ENCODE assay signal across 9 cellular contexts in the genomic region with DNA sequence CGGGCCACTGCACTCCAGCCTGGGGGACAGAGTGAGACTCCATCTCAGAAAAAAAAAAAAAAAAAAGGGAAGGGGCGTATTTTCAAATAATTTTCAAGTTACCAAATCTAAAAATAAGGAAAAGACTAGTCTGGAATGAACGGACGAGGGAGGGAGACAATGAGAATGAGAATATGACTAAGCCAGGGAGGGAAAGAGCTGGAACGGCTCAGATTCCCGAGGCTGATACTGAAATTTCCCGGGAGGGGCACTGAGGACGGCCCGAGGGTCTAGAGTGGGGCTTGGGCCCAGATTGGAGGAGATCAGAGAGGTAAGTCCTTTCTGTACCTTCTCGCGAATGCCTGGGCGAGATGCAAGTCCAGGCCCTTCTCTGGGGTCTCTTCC. TPM values are rescaled to one million over a fixed set of nuclear protein-coding genes. Genes with fewer than 3 reads are reported as not detected.
DNase-seq lines count a peak whose midpoint lies in the region; ATAC-seq lines count a peak whose summit lies in the region.
"Had no signal": no experiment of that assay in that cellular context is flagged by ENCODE, and none has a peak within 500 bp of the region (broad histone marks: within the 10 kb centered on the region; RNA-seq: fewer than 3 reads in every experiment).

No MANE protein-coding gene starts in this region.

- H3K27ac ChIP-seq in cingulate gyrus (ENCODE audit: low read depth, low read length), result peak overlapping the region; percentile 19
- no peak overlapping the region for H3K27ac ChIP-seq in mesenchymal stem cell (ENCODE audit: low read length, poor library complexity, severe bottlenecking)
- no peak overlapping the region for H3K27ac ChIP-seq in urinary bladder (ENCODE audit: low read depth)
- H3K27ac ChIP-seq: C4-2B had no signal

- H3K36me3 Mint-ChIP-seq in activated naive CD4-positive, alpha-beta T cell treated with anti-CD3 and anti-CD28 coated beads, Interleukin-2, amount 10 ng/mL, durations not matched to agents 7 days and 5 days, result peaks cover 6% of the 10 kb centered on the region

- no peak overlapping the region for H2BK5ac ChIP-seq in mesenchymal stem cell (ENCODE audit: low read depth, low read length, poor library complexity, severe bottlenecking)

- H2BK15ac ChIP-seq in mesenchymal stem cell (ENCODE audit: low read depth, poor library complexity, severe bottlenecking), result no peak overlapping the region

- no peaks in the 10 kb centered on the region for H3K27me3 ChIP-seq in mesenchymal stem cell (ENCODE audit: control insufficient read depth in 1 of 2, insufficient read depth in 1 of 2, low read length in 2 of 2)

- no peaks in the 10 kb centered on the region for H3K9me3 ChIP-seq in mesenchymal stem cell (ENCODE audit: control insufficient read depth, low read length)

- H3K18ac ChIP-seq in mesenchymal stem cell (ENCODE audit: low read depth in 1 of 2, low read length in 2 of 2), result peak overlapping the region in 1 of 2 experiments; percentile 28

- ATAC-seq in HG03469 (IDR thresholded peaks at IDR 0.05; ENCODE audit: unreplicated experiment), result no peak
- ATAC-seq in HG03095 (IDR thresholded peaks at IDR 0.05; ENCODE audit: unreplicated experiment), result no peak
- ATAC-seq in GM21360 (IDR thresholded peaks at IDR 0.05; ENCODE audit: unreplicated experiment), result no peak

- no peak overlapping the region for H2AFZ ChIP-seq in mesenchymal stem cell (ENCODE audit: low read depth, low read length)

- H3K27ac Mint-ChIP-seq in activated naive CD4-positive, alpha-beta T cell treated with anti-CD3 and anti-CD28 coated beads, Interleukin-2, amount 10 ng/mL, durations not matched to agents 7 days and 5 days, result no peak overlapping the region

- H2BK120ac ChIP-seq in mesenchymal stem cell (ENCODE audit: low read depth, low read length), result peak overlapping the region; percentile 83

- no peaks in the 10 kb centered on the region for H3K9me3 Mint-ChIP-seq in activated naive CD4-positive, alpha-beta T cell treated with anti-CD3 and anti-CD28 coated beads, Interleukin-2, amount 10 ng/mL, durations not matched to agents 7 days and 5 days

- H3K79me1 ChIP-seq in mesenchymal stem cell (replicated peaks; ENCODE audit: low read length, poor library complexity, severe bottlenecking), result no peaks in the 10 kb centered on the region

- peak overlapping the region; percentile 87 for H3K9ac ChIP-seq in mesenchymal stem cell (ENCODE audit: low read length)

- peaks cover 61% of the 10 kb centered on the region for H3K27me3 Mint-ChIP-seq in activated naive CD4-positive, alpha-beta T cell treated with anti-CD3 and anti-CD28 coated beads, Interleukin-2, amount 10 ng/mL, durations not matched to agents 7 days and 5 days

- peak overlapping the region; percentile 23 for H3K4me3 Mint-ChIP-seq in activated naive CD4-positive, alpha-beta T cell treated with anti-CD3 and anti-CD28 coated beads, Interleukin-2, amount 10 ng/mL, durations not matched to agents 7 days and 5 days

- no peak for DNase-seq in activated naive CD4-positive, alpha-beta T cell treated with anti-CD3 and anti-CD28 coated beads, Interleukin-2, amount 10 ng/mL, durations not matched to agents 7 days and 5 days
- no peak for DNase-seq in activated naive CD4-positive, alpha-beta T cell treated with anti-CD3 and anti-CD28 coated beads, Interleukin-2, amount 50 U/mL, for 16 hours
- peak; percentile 32 for DNase-seq in mesenchymal stem cell

- peaks cover 0 to 19% of the 10 kb centered on the region in 2 experiments for H3K36me3 ChIP-seq in mesenchymal stem cell (ENCODE audit: control insufficient read depth in 1 of 2, insufficient read depth in 2 of 2, low read depth in 1 of 2, low read length in 2 of 2)
- no peaks in the 10 kb centered on the region for H3K36me3 ChIP-seq in urinary bladder (ENCODE audit: insufficient read depth)

- H4K91ac ChIP-seq in mesenchymal stem cell (ENCODE audit: low read length), result no peak overlapping the region

- H3K4me1 Mint-ChIP-seq in activated naive CD4-positive, alpha-beta T cell treated with anti-CD3 and anti-CD28 coated beads, Interleukin-2, amount 10 ng/mL, durations not matched to agents 7 days and 5 days, result peaks cover 21% of the 10 kb centered on the region

- H3K4me3 ChIP-seq in mesenchymal stem cell (ENCODE audit: insufficient read depth in 1 of 2, low read depth in 1 of 2, low read length in 2 of 2) (peak overlapping the region in 1 of 2 experiments; percentile 83), urinary bladder (ENCODE audit: low read depth, low read length) (peak overlapping the region; percentile 47)

- no peak overlapping the region for H3K4ac ChIP-seq in mesenchymal stem cell (ENCODE audit: low read depth in 1 of 2, low read length in 2 of 2)

- H4K8ac ChIP-seq in mesenchymal stem cell (ENCODE audit: low read length), result peak overlapping the region; percentile 69

- no peak overlapping the region for H3K23ac ChIP-seq in mesenchymal stem cell (ENCODE audit: low read length in 2 of 2)

- H3K14ac ChIP-seq in mesenchymal stem cell (ENCODE audit: low read length in 2 of 2), result no peak overlapping the region

- CTCF ChIA-PET in activated naive CD4-positive, alpha-beta T cell treated with anti-CD3 and anti-CD28 coated beads, Interleukin-2, amount 10 ng/mL, durations not matched to agents 7 days and 5 days (lab: Charles Lee), result interaction anchor here (1.1 to 8.2 kb wide), 12 partner anchors 17 to 207 kb away, joined by 3 to 221 read pairs (median 6); no protein-coding TSS in a partner anchor

- peak overlapping the region; percentile 76 for H2AK5ac ChIP-seq in mesenchymal stem cell (ENCODE audit: low read length, severe bottlenecking)

- WGBS in mesenchymal stem cell, result 68% methylated on average over 10 of the region's 12 CpGs
- WGBS in urinary bladder, result 23% methylated on average over 12 of the region's 12 CpGs

- H2BK12ac ChIP-seq in mesenchymal stem cell (ENCODE audit: low read length in 2 of 2), result no peak overlapping the region

- H3K4me1 ChIP-seq in mesenchymal stem cell (ENCODE audit: control insufficient read depth, insufficient read depth, low read depth, low read length) (peaks cover 32% of the 10 kb centered on the region), urinary bladder (ENCODE audit: insufficient read depth) (no peaks in the 10 kb centered on the region)

- H3K4me2 ChIP-seq in mesenchymal stem cell (ENCODE audit: low read length, poor library complexity, severe bottlenecking), result no peak overlapping the region

RNA-seq across cellular contexts. Expression of gene CCIN, which starts 3.4 kb away (rescaled TPM):
- polyA plus RNA-seq in mesenchymal stem cell (2013, experiment 1 of 2), result 0.01 TPM
- polyA plus RNA-seq in mesenchymal stem cell (2013, experiment 2 of 2), result 0.04 TPM
- total RNA-seq in urinary bladder, result 1.1 TPM
- polyA plus RNA-seq in urinary bladder, result 0.38 TPM

RNA-seq across cellular contexts. Expression of gene CLTA, which starts 25.0 kb away (rescaled TPM):
- polyA plus RNA-seq in mesenchymal stem cell (2013, experiment 1 of 2), result 420 TPM
- polyA plus RNA-seq in mesenchymal stem cell (2013, experiment 2 of 2), result 415 TPM
- 120 TPM for total RNA-seq in urinary bladder
- 210 TPM for polyA plus RNA-seq in urinary bladder

RNA-seq across cellular contexts. Expression of gene GLIPR2, which starts 29.2 kb away (rescaled TPM):
- polyA plus RNA-seq in mesenchymal stem cell (2013, experiment 1 of 2), result 36.0 TPM
- 35.7 TPM for polyA plus RNA-seq in mesenchymal stem cell (2013, experiment 2 of 2)
- total RNA-seq in urinary bladder, result 54.9 TPM
- 74.7 TPM for polyA plus RNA-seq in urinary bladder
